2 cellular contexts compared by ENCODE assay signal in the genomic region with DNA sequence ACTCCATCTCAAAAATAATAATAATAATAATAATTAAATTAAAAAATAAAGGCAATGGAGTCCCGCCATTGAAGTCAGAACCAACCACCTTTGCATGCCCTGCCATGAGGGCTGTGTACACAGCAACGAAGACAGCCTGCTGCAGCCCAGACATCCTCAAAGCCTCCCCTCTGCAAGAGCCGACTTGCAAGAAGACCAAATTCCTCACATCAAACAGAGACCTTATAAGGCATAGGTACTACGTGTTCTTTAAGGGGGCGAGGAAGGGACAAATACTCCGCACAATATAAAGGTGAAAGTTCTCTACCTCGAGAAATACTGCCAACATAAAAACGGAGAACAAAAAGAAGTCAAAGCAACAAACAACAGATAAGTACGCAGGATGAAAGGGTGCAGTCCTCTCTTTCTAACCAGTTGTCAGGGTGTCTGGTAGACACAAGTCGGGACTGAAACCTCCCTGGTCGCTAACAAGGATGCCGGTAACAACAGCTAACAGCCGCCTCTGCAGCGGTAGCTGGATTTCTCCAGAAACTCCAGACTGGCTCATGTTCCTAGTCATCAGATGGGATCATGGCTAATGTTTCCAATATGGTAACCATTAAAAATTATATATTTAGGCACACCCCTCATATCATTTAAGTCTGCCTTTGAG.
TF ChIP-seq lines count a peak whose summit lies in the region.

No MANE protein-coding gene starts in this region.

TF ChIP-seq in GM23338, 12 proteins besides CTCF, POLR2A, EP300 and RAD21 (continues in another document):
- TF ChIP-seq, protein P1, sequence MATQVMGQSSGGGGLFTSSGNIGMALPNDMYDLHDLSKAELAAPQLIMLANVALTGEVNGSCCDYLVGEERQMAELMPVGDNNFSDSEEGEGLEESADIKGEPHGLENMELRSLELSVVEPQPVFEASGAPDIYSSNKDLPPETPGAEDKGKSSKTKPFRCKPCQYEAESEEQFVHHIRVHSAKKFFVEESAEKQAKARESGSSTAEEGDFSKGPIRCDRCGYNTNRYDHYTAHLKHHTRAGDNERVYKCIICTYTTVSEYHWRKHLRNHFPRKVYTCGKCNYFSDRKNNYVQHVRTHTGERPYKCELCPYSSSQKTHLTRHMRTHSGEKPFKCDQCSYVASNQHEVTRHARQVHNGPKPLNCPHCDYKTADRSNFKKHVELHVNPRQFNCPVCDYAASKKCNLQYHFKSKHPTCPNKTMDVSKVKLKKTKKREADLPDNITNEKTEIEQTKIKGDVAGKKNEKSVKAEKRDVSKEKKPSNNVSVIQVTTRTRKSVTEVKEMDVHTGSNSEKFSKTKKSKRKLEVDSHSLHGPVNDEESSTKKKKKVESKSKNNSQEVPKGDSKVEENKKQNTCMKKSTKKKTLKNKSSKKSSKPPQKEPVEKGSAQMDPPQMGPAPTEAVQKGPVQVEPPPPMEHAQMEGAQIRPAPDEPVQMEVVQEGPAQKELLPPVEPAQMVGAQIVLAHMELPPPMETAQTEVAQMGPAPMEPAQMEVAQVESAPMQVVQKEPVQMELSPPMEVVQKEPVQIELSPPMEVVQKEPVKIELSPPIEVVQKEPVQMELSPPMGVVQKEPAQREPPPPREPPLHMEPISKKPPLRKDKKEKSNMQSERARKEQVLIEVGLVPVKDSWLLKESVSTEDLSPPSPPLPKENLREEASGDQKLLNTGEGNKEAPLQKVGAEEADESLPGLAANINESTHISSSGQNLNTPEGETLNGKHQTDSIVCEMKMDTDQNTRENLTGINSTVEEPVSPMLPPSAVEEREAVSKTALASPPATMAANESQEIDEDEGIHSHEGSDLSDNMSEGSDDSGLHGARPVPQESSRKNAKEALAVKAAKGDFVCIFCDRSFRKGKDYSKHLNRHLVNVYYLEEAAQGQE (IDR thresholded peaks at IDR 0.05; ENCODE audit: unreplicated experiment) = no peak
- TF ChIP-seq, protein P2, sequence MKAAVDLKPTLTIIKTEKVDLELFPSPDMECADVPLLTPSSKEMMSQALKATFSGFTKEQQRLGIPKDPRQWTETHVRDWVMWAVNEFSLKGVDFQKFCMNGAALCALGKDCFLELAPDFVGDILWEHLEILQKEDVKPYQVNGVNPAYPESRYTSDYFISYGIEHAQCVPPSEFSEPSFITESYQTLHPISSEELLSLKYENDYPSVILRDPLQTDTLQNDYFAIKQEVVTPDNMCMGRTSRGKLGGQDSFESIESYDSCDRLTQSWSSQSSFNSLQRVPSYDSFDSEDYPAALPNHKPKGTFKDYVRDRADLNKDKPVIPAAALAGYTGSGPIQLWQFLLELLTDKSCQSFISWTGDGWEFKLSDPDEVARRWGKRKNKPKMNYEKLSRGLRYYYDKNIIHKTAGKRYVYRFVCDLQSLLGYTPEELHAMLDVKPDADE (IDR thresholded peaks at IDR 0.05) = no peak
- no peak for TF ChIP-seq NANOG (IDR thresholded peaks at IDR 0.05; ENCODE audit: borderline replicate concordance)
- no peak for TF ChIP-seq EZH2phosphoT487 (IDR thresholded peaks at IDR 0.05; ENCODE audit: unreplicated experiment)
- no peak for TF ChIP-seq ZNF114 (CRISPR knock-in tag; IDR thresholded peaks at IDR 0.05)
- TF ChIP-seq CREB1 (CRISPR knock-in tag; IDR thresholded peaks at IDR 0.05; ENCODE audit: low read depth) = no peak
- TF ChIP-seq EZH2 (IDR thresholded peaks at IDR 0.05; ENCODE audit: low read depth, unreplicated experiment) = no peak
- no peak for TF ChIP-seq JUNB (IDR thresholded peaks at IDR 0.05; ENCODE audit: unreplicated experiment)
- no peak for TF ChIP-seq ZNF331 (CRISPR knock-in tag; IDR thresholded peaks at IDR 0.05; ENCODE audit: low read depth)
- no peak for TF ChIP-seq POLR2AphosphoS5 (IDR thresholded peaks at IDR 0.05; ENCODE audit: low read depth)
- TF ChIP-seq STAT1 (IDR thresholded peaks at IDR 0.05; ENCODE audit: unreplicated experiment) = no peak

TF ChIP-seq in H1, 55 proteins besides CTCF, POLR2A, EP300 and RAD21:
- TF ChIP-seq SRF (IDR thresholded peaks at IDR 0.05; ENCODE audit: low read depth, low read length) (peak; percentile 41; the same call in 1 of the 2 replicates), GABPA (IDR thresholded peaks at IDR 0.05; ENCODE audit: borderline replicate concordance, insufficient read depth, low read length) (no peak)
